Comparison of ENCODE assay signal across 36 cellular contexts in the genomic region with DNA sequence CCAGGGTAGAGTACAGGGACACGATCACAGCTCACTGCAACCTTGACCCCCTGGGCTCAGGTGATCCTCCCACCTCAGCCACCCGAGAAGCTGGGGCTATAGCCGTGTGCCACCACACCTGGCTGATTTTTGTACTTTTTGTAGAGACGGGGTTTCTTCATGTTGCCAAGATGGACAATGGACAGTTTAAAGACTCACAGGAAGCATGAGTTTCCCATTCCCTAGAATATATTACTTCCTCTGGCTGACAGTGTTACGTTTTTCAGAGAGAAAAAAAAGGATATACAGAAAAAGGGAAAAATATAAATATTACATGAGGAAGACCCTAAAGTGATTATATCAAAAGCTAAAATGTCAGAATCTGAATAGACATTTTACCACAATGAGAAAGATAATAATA.
"Had no signal": no experiment of that assay in that cellular context is flagged by ENCODE, and none has a peak within 500 bp of the region (broad histone marks: within the 10 kb centered on the region; RNA-seq: fewer than 3 reads in every experiment).

No MANE protein-coding gene starts in this region.

- DNase-seq: activated CD4-positive, alpha-beta memory T cell treated with anti-CD3 and anti-CD28 coated beads, Interleukin-2, amount 10 ng/mL, durations not matched to agents 7 days and 5 days; activated CD4-positive, alpha-beta T cell treated with anti-CD3 and anti-CD28 coated beads for 1 hour; activated CD4-positive, alpha-beta T cell treated with anti-CD3 and anti-CD28 coated beads for 36 hours; activated CD4-positive, alpha-beta T cell treated with anti-CD3 and anti-CD28 coated beads for 48 hours; activated CD4-positive, alpha-beta T cell treated with anti-CD3 and anti-CD28 coated beads, Interleukin-2, amount 10 ng/mL, durations not matched to agents 7 days and 5 days; activated CD4-positive, alpha-beta T cell treated with anti-CD3 and anti-CD28 coated beads, Interleukin-2, amount 50 U/mL, for 48 hours; activated CD4-positive, CD25-positive, alpha-beta regulatory T cell; activated CD8-positive, alpha-beta memory T cell treated with anti-CD3 and anti-CD28 coated beads for 24 hours; activated CD8-positive, alpha-beta memory T cell treated with anti-CD3 and anti-CD28 coated beads, Interleukin-2, amount 10 ng/mL, durations not matched to agents 7 days and 5 days; activated CD8-positive, alpha-beta memory T cell treated with anti-CD3 and anti-CD28 coated beads, Interleukin-2, amount 50 U/mL, for 48 hours; activated CD8-positive, alpha-beta T cell treated with anti-CD3 and anti-CD28 coated beads, Interleukin-2, amount 10 ng/mL, durations not matched to agents 7 days and 5 days; activated effector memory CD4-positive, alpha-beta T cell treated with Interleukin-2 at 50 U/mL for 16 hours; activated gamma-delta T cell; activated naive CD4-positive, alpha-beta T cell treated with anti-CD3 and anti-CD28 coated beads, Interleukin-2, amount 10 ng/mL, durations not matched to agents 7 days and 5 days; activated naive CD4-positive, alpha-beta T cell treated with Interleukin-2 at 50 U/mL for 16 hours; activated naive CD8-positive, alpha-beta T cell treated with anti-CD3 and anti-CD28 coated beads, Interleukin-2, amount 10 ng/mL, durations not matched to agents 7 days and 5 days; activated naive CD8-positive, alpha-beta T cell treated with anti-CD3 and anti-CD28 coated beads, Interleukin-2, amount 50 U/mL, for 24 hours; activated T-cell treated with anti-CD3 and anti-CD28 coated beads, Interleukin-2, amount 50 U/mL, for 24 hours; activated T-cell treated with anti-CD3 and anti-CD28 coated beads, Interleukin-2, amount 50 U/mL, for 48 hours; amygdala; anterior cingulate cortex; caudate nucleus; cerebellar nuclear complex; T-cell; T-helper 2 cell; T-helper 9 cell had no signal

- H3K27me3 Mint-ChIP-seq: activated CD4-positive, alpha-beta memory T cell treated with anti-CD3 and anti-CD28 coated beads, Interleukin-2, amount 10 ng/mL, durations not matched to agents 7 days and 5 days; activated CD4-positive, alpha-beta T cell treated with anti-CD3 and anti-CD28 coated beads for 36 hours; activated CD4-positive, alpha-beta T cell treated with anti-CD3 and anti-CD28 coated beads, Interleukin-2, amount 10 ng/mL, durations not matched to agents 7 days and 5 days; activated CD8-positive, alpha-beta memory T cell treated with anti-CD3 and anti-CD28 coated beads, Interleukin-2, amount 10 ng/mL, durations not matched to agents 7 days and 5 days; activated naive CD4-positive, alpha-beta T cell treated with anti-CD3 and anti-CD28 coated beads, Interleukin-2, amount 10 ng/mL, durations not matched to agents 7 days and 5 days; activated naive CD4-positive, alpha-beta T cell treated with anti-CD3 and anti-CD28 coated beads, Interleukin-2, amount 50 U/mL, for 24 hours; activated naive CD8-positive, alpha-beta T cell; activated naive CD8-positive, alpha-beta T cell treated with anti-CD3 and anti-CD28 coated beads, Interleukin-2, amount 10 ng/mL, durations not matched to agents 7 days and 5 days; activated naive CD8-positive, alpha-beta T cell treated with anti-CD3 and anti-CD28 coated beads, Interleukin-2, amount 50 U/mL, for 24 hours; activated T-cell treated with anti-CD3 and anti-CD28 coated beads, Interleukin-2, amount 50 U/mL, for 24 hours; brain; central memory CD8-positive, alpha-beta T cell; T-cell had no signal

- H3K27me3 ChIP-seq: ascending aorta, cardiac muscle cell had no signal

- ATAC-seq: activated CD4-positive, alpha-beta T cell treated with anti-CD3 and anti-CD28 coated beads for 36 hours; activated CD4-positive, CD25-positive, alpha-beta regulatory T cell treated with anti-CD3 and anti-CD28 coated beads, Interleukin-2, amount 50 U/mL, for 24 hours; activated CD8-positive, alpha-beta memory T cell treated with anti-CD3 and anti-CD28 coated beads, Interleukin-2, amount 10 ng/mL, durations not matched to agents 7 days and 5 days; activated CD8-positive, alpha-beta T cell treated with anti-CD3 and anti-CD28 coated beads, Interleukin-2, amount 10 ng/mL, durations not matched to agents 7 days and 5 days; activated naive CD8-positive, alpha-beta T cell treated with anti-CD3 and anti-CD28 coated beads, Interleukin-2, amount 50 U/mL, for 24 hours; T-cell had no signal

- H3K9me3 ChIP-seq: ascending aorta had no signal

- H3K36me3 ChIP-seq: cardiac muscle cell had no signal

- H3K27ac ChIP-seq: ascending aorta, cardiac muscle cell, VCaP had no signal

- H3K27ac Mint-ChIP-seq: activated CD4-positive, alpha-beta memory T cell treated with anti-CD3 and anti-CD28 coated beads, Interleukin-2, amount 10 ng/mL, durations not matched to agents 7 days and 5 days; activated CD4-positive, alpha-beta T cell treated with anti-CD3 and anti-CD28 coated beads for 36 hours; activated CD4-positive, alpha-beta T cell treated with anti-CD3 and anti-CD28 coated beads, Interleukin-2, amount 10 ng/mL, durations not matched to agents 7 days and 5 days; activated CD8-positive, alpha-beta memory T cell treated with anti-CD3 and anti-CD28 coated beads, Interleukin-2, amount 10 ng/mL, durations not matched to agents 7 days and 5 days; activated CD8-positive, alpha-beta T cell treated with anti-CD3 and anti-CD28 coated beads, Interleukin-2, amount 10 ng/mL, durations not matched to agents 7 days and 5 days; activated naive CD4-positive, alpha-beta T cell treated with anti-CD3 and anti-CD28 coated beads, Interleukin-2, amount 10 ng/mL, durations not matched to agents 7 days and 5 days; activated naive CD4-positive, alpha-beta T cell treated with anti-CD3 and anti-CD28 coated beads, Interleukin-2, amount 50 U/mL, for 24 hours; activated naive CD8-positive, alpha-beta T cell treated with anti-CD3 and anti-CD28 coated beads, Interleukin-2, amount 10 ng/mL, durations not matched to agents 7 days and 5 days; activated naive CD8-positive, alpha-beta T cell treated with anti-CD3 and anti-CD28 coated beads, Interleukin-2, amount 50 U/mL, for 24 hours; activated T-cell treated with anti-CD3 and anti-CD28 coated beads, Interleukin-2, amount 50 U/mL, for 24 hours; activated T-helper 2 cell treated with anti-CD3 and anti-CD28 coated beads, Interferon-gamma antibody, Interleukin-2, Interleukin-4, amounts not matched to agents 10 μg/mL and 5 μg/mL and 100 μg/mL, durations not matched to agents 14 hours and 24 hours and 36 hours; brain; T-cell; T-helper 2 cell treated with Interferon-gamma antibody and Interleukin-4, amounts not matched to agents 5 μg/mL and 100 μg/mL, for 36 hours had no signal

- H3K4me3 ChIP-seq: ascending aorta, cardiac muscle cell had no signal

- H3K4me1 Mint-ChIP-seq: activated CD4-positive, alpha-beta memory T cell treated with anti-CD3 and anti-CD28 coated beads, Interleukin-2, amount 10 ng/mL, durations not matched to agents 7 days and 5 days; activated CD4-positive, alpha-beta T cell treated with anti-CD3 and anti-CD28 coated beads, Interleukin-2, amount 10 ng/mL, durations not matched to agents 7 days and 5 days; activated CD8-positive, alpha-beta memory T cell treated with anti-CD3 and anti-CD28 coated beads, Interleukin-2, amount 10 ng/mL, durations not matched to agents 7 days and 5 days; activated naive CD4-positive, alpha-beta T cell treated with anti-CD3 and anti-CD28 coated beads, Interleukin-2, amount 10 ng/mL, durations not matched to agents 7 days and 5 days; activated naive CD8-positive, alpha-beta T cell treated with anti-CD3 and anti-CD28 coated beads, Interleukin-2, amount 10 ng/mL, durations not matched to agents 7 days and 5 days; activated naive CD8-positive, alpha-beta T cell treated with anti-CD3 and anti-CD28 coated beads, Interleukin-2, amount 50 U/mL, for 24 hours had no signal

- H3K4me3 Mint-ChIP-seq: activated CD4-positive, alpha-beta memory T cell treated with anti-CD3 and anti-CD28 coated beads, Interleukin-2, amount 10 ng/mL, durations not matched to agents 7 days and 5 days; activated CD4-positive, alpha-beta T cell treated with anti-CD3 and anti-CD28 coated beads for 36 hours; activated CD4-positive, alpha-beta T cell treated with anti-CD3 and anti-CD28 coated beads, Interleukin-2, amount 10 ng/mL, durations not matched to agents 7 days and 5 days; activated CD8-positive, alpha-beta memory T cell treated with anti-CD3 and anti-CD28 coated beads, Interleukin-2, amount 10 ng/mL, durations not matched to agents 7 days and 5 days; activated CD8-positive, alpha-beta T cell treated with anti-CD3 and anti-CD28 coated beads, Interleukin-2, amount 10 ng/mL, durations not matched to agents 7 days and 5 days; activated naive CD4-positive, alpha-beta T cell treated with anti-CD3 and anti-CD28 coated beads, Interleukin-2, amount 10 ng/mL, durations not matched to agents 7 days and 5 days; activated naive CD4-positive, alpha-beta T cell treated with anti-CD3 and anti-CD28 coated beads, Interleukin-2, amount 50 U/mL, for 24 hours; activated naive CD8-positive, alpha-beta T cell; activated naive CD8-positive, alpha-beta T cell treated with anti-CD3 and anti-CD28 coated beads, Interleukin-2, amount 10 ng/mL, durations not matched to agents 7 days and 5 days; activated naive CD8-positive, alpha-beta T cell treated with anti-CD3 and anti-CD28 coated beads, Interleukin-2, amount 50 U/mL, for 24 hours; activated T-cell treated with anti-CD3 and anti-CD28 coated beads, Interleukin-2, amount 50 U/mL, for 24 hours; brain; central memory CD8-positive, alpha-beta T cell; T-cell; T-helper 2 cell treated with Interferon-gamma antibody and Interleukin-4, amounts not matched to agents 5 μg/mL and 100 μg/mL, for 36 hours had no signal

- H3K9me3 Mint-ChIP-seq: activated CD4-positive, alpha-beta memory T cell treated with anti-CD3 and anti-CD28 coated beads, Interleukin-2, amount 10 ng/mL, durations not matched to agents 7 days and 5 days; activated CD4-positive, alpha-beta T cell treated with anti-CD3 and anti-CD28 coated beads, Interleukin-2, amount 10 ng/mL, durations not matched to agents 7 days and 5 days; activated naive CD4-positive, alpha-beta T cell treated with anti-CD3 and anti-CD28 coated beads, Interleukin-2, amount 10 ng/mL, durations not matched to agents 7 days and 5 days; activated naive CD4-positive, alpha-beta T cell treated with anti-CD3 and anti-CD28 coated beads, Interleukin-2, amount 50 U/mL, for 24 hours; activated naive CD8-positive, alpha-beta T cell treated with anti-CD3 and anti-CD28 coated beads, Interleukin-2, amount 10 ng/mL, durations not matched to agents 7 days and 5 days; activated naive CD8-positive, alpha-beta T cell treated with anti-CD3 and anti-CD28 coated beads, Interleukin-2, amount 50 U/mL, for 24 hours; activated T-cell treated with anti-CD3 and anti-CD28 coated beads, Interleukin-2, amount 50 U/mL, for 24 hours; activated T-helper 2 cell treated with anti-CD3 and anti-CD28 coated beads, Interferon-gamma antibody, Interleukin-2, Interleukin-4, amounts not matched to agents 10 μg/mL and 5 μg/mL and 100 μg/mL, durations not matched to agents 14 hours and 24 hours and 36 hours; central memory CD8-positive, alpha-beta T cell; T-cell; T-helper 2 cell treated with Interferon-gamma antibody and Interleukin-4, amounts not matched to agents 5 μg/mL and 100 μg/mL, for 36 hours had no signal
